Comparison of ENCODE assay signal across 8 cellular contexts in genomic region chr7:75993689-75994387, GRCh38. TPM values are rescaled to one million over a fixed set of nuclear protein-coding genes. Genes with fewer than 3 reads are reported as not detected.
A peak's percentile ranks its signal among the peaks of the same experiment; 100 is the strongest.
DNase-seq lines count a peak whose midpoint lies in the region; ATAC-seq and TF ChIP-seq lines count a peak whose summit lies in the region.

No MANE protein-coding gene starts in this region.

- H3K4me3 ChIP-seq in neutrophil (ENCODE audit: low read depth in 1 of 2, low read length in 1 of 2) = peak overlapping the region; percentile 92 to 95

- H3K27ac ChIP-seq in adipose tissue (ENCODE audit: low read depth, low read length) (peak overlapping the region; percentile 38), neutrophil (peak overlapping the region; percentile 97)

- H3K36me3 ChIP-seq in neutrophil = peaks cover 28% of the 10 kb centered on the region

- DNase-seq in ELF-1 (ENCODE audit: low read depth, low spot score) = peak; percentile 81
- peak; percentile 27 for DNase-seq in NCI-H146 treated with DMSO at 0.1 percent for 48 hours (lab: John Stamatoyannopoulos, UW; ENCODE audit: unreplicated experiment)
- DNase-seq in head of caudate nucleus = peak in 27 of 42 donors; percentile 19 to 76 (median 50)
- DNase-seq in NCI-H187 (lab: John Stamatoyannopoulos, UW) = no peak
- DNase-seq in KG1 (lab: John Stamatoyannopoulos, UW) = no peak

- peaks cover 47 to 52% of the 10 kb centered on the region in 2 experiments for H3K4me1 ChIP-seq in neutrophil (ENCODE audit: control insufficient read depth in 1 of 2, insufficient read depth in 1 of 2, low read depth in 1 of 2, low read length in 1 of 2)

- peak; percentile 5 for ATAC-seq in GM21825 (IDR thresholded peaks at IDR 0.05; ENCODE audit: unreplicated experiment)

- intact Hi-C loops in head of caudate nucleus (cut with DNase I) = loop anchor here (10.0 kb wide), 1 partner anchor 109 kb away; no protein-coding TSS in a partner anchor

- no peaks in the 10 kb centered on the region for H3K27me3 ChIP-seq in neutrophil

- no peaks in the 10 kb centered on the region for H3K9me3 ChIP-seq in neutrophil

- TF ChIP-seq CTCF in neutrophil (IDR thresholded peaks at IDR 0.05) = no peak

- 2 to 4% (median 3%) methylated on average over 33 to 40 of the region's 40 CpGs for WGBS in adipose tissue, 3 donors

RNA-seq across cellular contexts. Expression of gene TMEM120A, which starts 0.6 kb away (rescaled TPM):
- 100 to 1,000 TPM in 2 of 3 donors, 10 to 100 TPM in 1; 62.5 to 257 (median 117) TPM for polyA plus RNA-seq in adipose tissue

RNA-seq across cellular contexts. Expression of gene STYXL1, which starts 54.0 kb away (rescaled TPM):
- polyA plus RNA-seq in adipose tissue = 10 to 100 TPM; 19.1 to 43.9 (median 34.9) TPM

RNA-seq across cellular contexts. Expression of gene MDH2, which starts 54.1 kb away (rescaled TPM):
- 100 to 1,000 TPM in 1 of 3 donors, 10 to 100 TPM in 2; 74.3 to 147 (median 98.1) TPM for polyA plus RNA-seq in adipose tissue

Comparison
In these comparisons a context has a peak if more than half of its experiments do, and no peak if none do; other contexts are left out.
1. DNase-seq: peak in ELF-1 (single experiment), NCI-H146 treated with DMSO at 0.1 percent for 48 hours (single experiment) and head of caudate nucleus (27 of 42); none in NCI-H187 (0 of 2) and KG1 (single experiment).